21 cellular contexts compared by ENCODE assay signal in genomic region chr3:55569033-55569518, GRCh38.
DNase-seq lines count a peak whose midpoint lies in the region; ATAC-seq, FAIRE-seq and TF ChIP-seq lines count a peak whose summit lies in the region.
"Had no signal": no experiment of that assay in that cellular context is flagged by ENCODE, and none has a peak within 500 bp of the region (broad histone marks: within the 10 kb centered on the region; RNA-seq: fewer than 3 reads in every experiment).

No MANE protein-coding gene starts in this region.

- no peak overlapping the region for H3K4me3 ChIP-seq in HUES48 (ENCODE audit: low read depth, low read length)
- no peak overlapping the region for H3K4me3 ChIP-seq in H1 (ENCODE audit: extremely low read depth in 1 of 4, insufficient read depth in 2 of 4, low read depth in 3 of 4, low read length in 4 of 4)
- H3K4me3 ChIP-seq in trophoblast cell (ENCODE audit: low read depth, low read length): no peak overlapping the region
- H3K4me3 ChIP-seq in transverse colon: no peak overlapping the region

- H3K4ac ChIP-seq in H1 (replicated peaks; ENCODE audit: insufficient read length, low read depth, low read length): no peak overlapping the region
- H3K4ac ChIP-seq in trophoblast cell (ENCODE audit: low read depth, low read length): peak overlapping the region; percentile 1

- no peak for ATAC-seq in GM19023 (IDR thresholded peaks at IDR 0.05; ENCODE audit: unreplicated experiment)

- H2AFZ ChIP-seq in H1 (ENCODE audit: low read length) (no peak overlapping the region), trophoblast cell (ENCODE audit: insufficient read depth, low read length, poor library complexity) (no peak overlapping the region)

- H3K79me1 ChIP-seq in H1 (ENCODE audit: low read depth, low read length): no peaks in the 10 kb centered on the region
- H3K79me1 ChIP-seq in trophoblast cell (ENCODE audit: low read length): peaks cover 38% of the 10 kb centered on the region

- H2BK15ac ChIP-seq in H1 (ENCODE audit: low read length): 0 out of 2 replicates have a peak overlapping the region, but pooled peaks have one; percentile 77

- H4K5ac ChIP-seq in H1 (ENCODE audit: insufficient read length, low read depth, low read length): no peak overlapping the region

- no peak overlapping the region for H3K56ac ChIP-seq in H1 (replicated peaks; ENCODE audit: insufficient read length, low read depth, low read length)

- H2BK120ac ChIP-seq in H1 (replicated peaks; ENCODE audit: low read depth, low read length) (no peak overlapping the region), trophoblast cell (ENCODE audit: insufficient read depth, low read length, poor library complexity) (peak overlapping the region; percentile 20)

- POLR2A ChIA-PET in H1 (lab: Charles Lee; ENCODE audit: partially characterized antibody): interaction anchor here (0.6 kb wide), 1 partner anchor 29 kb away, joined by 3 read pairs; no protein-coding TSS in a partner anchor

- H3K27me3 ChIP-seq in HUES48 (ENCODE audit: control insufficient read depth, insufficient read depth, low read length) (no peaks in the 10 kb centered on the region), H1 (replicated peaks in 1 of 4; ENCODE audit: control insufficient read depth in 3 of 4, extremely low read depth in 1 of 4, insufficient read depth in 3 of 4, low read length in 3 of 4) (no peaks in the 10 kb centered on the region), trophoblast cell (ENCODE audit: insufficient read depth, low read length) (no peaks in the 10 kb centered on the region), transverse colon (no peaks in the 10 kb centered on the region)

- TF ChIP-seq POLR2A in H1 (IDR thresholded peaks at IDR 0.05; ENCODE audit: control extremely low read depth in 1 of 2, low read depth in 2 of 2, low read length in 2 of 2) (no peak), transverse colon (IDR thresholded peaks at IDR 0.05) (no peak)

- intact Hi-C loops in transverse colon (cut with DNase I; ENCODE audit: low total_unique reads): no loop called here

- H4K20me1 ChIP-seq in H1 (replicated peaks in 1 of 2; ENCODE audit: control insufficient read depth in 1 of 2, insufficient read depth in 2 of 2, low read length in 2 of 2): no peaks in the 10 kb centered on the region

- peaks cover 28% of the 10 kb centered on the region for H3K4me1 ChIP-seq in HUES48 (ENCODE audit: control insufficient read depth, insufficient read depth, low read length)
- peaks cover 8 to 19% (median 15%) of the 10 kb centered on the region in 4 experiments for H3K4me1 ChIP-seq in H1 (replicated peaks in 1 of 4; ENCODE audit: control insufficient read depth in 3 of 4, insufficient read depth in 4 of 4, low read length in 3 of 4)
- peaks cover 35 to 42% of the 10 kb centered on the region in 2 experiments for H3K4me1 ChIP-seq in trophoblast cell (ENCODE audit: control insufficient read depth in 1 of 2, insufficient read depth in 2 of 2, low read length in 2 of 2)
- H3K4me1 ChIP-seq in transverse colon: peaks cover 0 to 9% (median 6%) of the 10 kb centered on the region in 4 donors

- in situ Hi-C loops in transverse colon (cut with MboI; ENCODE audit: low pct_ligation_motif_present in 1 of 4, low pct_unique_long_range_greater_than_20kb in 1 of 4, low sequenced_read_pairs in 3 of 4): no loop called here

- no peak overlapping the region for H2BK5ac ChIP-seq in H1 (ENCODE audit: low read depth, low read length)
- peak overlapping the region; percentile 9 for H2BK5ac ChIP-seq in trophoblast cell (ENCODE audit: low read depth, low read length, poor library complexity)

- H3K23ac ChIP-seq in H1 (ENCODE audit: insufficient read length) (no peak overlapping the region), trophoblast cell (ENCODE audit: low read length) (no peak overlapping the region)

- DNase-seq in H1 (ENCODE audit: low read depth in 1 of 2, low spot score in 2 of 2): no peak
- peak; percentile 94 to 99 for DNase-seq in trophoblast cell
- no peak for DNase-seq in stimulated activated CD4-positive, alpha-beta T cell treated with anti-CD3 and anti-CD28 coated beads, Interleukin-4, amount 100 ng/mL, for 1 hour
- DNase-seq in DMS53 (lab: John Stamatoyannopoulos, UW): no peak
- DNase-seq in transverse colon: no peak
- DNase-seq: Calu3; CD4-positive, alpha-beta memory T cell; IMR-90; NCI-H1105 treated with DMSO at 0.1 percent for 48 hours; NCI-H1694 treated with DMSO at 0.1 percent for 48 hours; NCI-H510A; NCI-H748 treated with DMSO at 0.1 percent for 48 hours; OCI-M1; RPMI8226; SIG-M5 had no signal

- H4K8ac ChIP-seq in H1 (ENCODE audit: extremely low read depth, insufficient read depth, low read length): no peak overlapping the region
- peak overlapping the region; percentile 34 for H4K8ac ChIP-seq in trophoblast cell (ENCODE audit: low read depth, low read length)

- H2AK5ac ChIP-seq in H1 (ENCODE audit: low read depth, low read length) (peak overlapping the region; percentile 93), trophoblast cell (ENCODE audit: low read length) (no peak overlapping the region)

- H3K9ac ChIP-seq in HUES48 (ENCODE audit: low read depth, low read length) (no peak overlapping the region), H1 (replicated peaks in 1 of 4; ENCODE audit: extremely low read depth in 1 of 4, low read depth in 3 of 4, low read length in 3 of 4) (no peak overlapping the region), trophoblast cell (ENCODE audit: low read length) (no peak overlapping the region)

- FAIRE-seq in H1 (lab: Jason Lieb, UNC): no peak
- FAIRE-seq: A204.1, GM12892, GM18507 had no signal

- no peak for TF ChIP-seq RAD21 in H1 (IDR thresholded peaks at IDR 0.05 in 1 of 2, conservative IDR thresholded peaks at IDR 0.05 in 1 of 2; ENCODE audit: low read depth in 2 of 2, low read length in 2 of 2)

- no peaks in the 10 kb centered on the region for H3K36me3 ChIP-seq in HUES48 (ENCODE audit: control insufficient read depth, insufficient read depth, low read length)
- H3K36me3 ChIP-seq in H1 (ENCODE audit: control insufficient read depth in 2 of 4, insufficient read depth in 4 of 4, low read length in 3 of 4): no peaks in the 10 kb centered on the region
- H3K36me3 ChIP-seq in trophoblast cell (ENCODE audit: control insufficient read depth in 1 of 2, insufficient read depth in 2 of 2, low read length in 2 of 2): no peaks in the 10 kb centered on the region
- H3K36me3 ChIP-seq in transverse colon: no peaks in the 10 kb centered on the region

- H3K9me3 ChIP-seq in HUES48 (ENCODE audit: control insufficient read depth, insufficient read depth, low read length) (no peaks in the 10 kb centered on the region), H1 (ENCODE audit: insufficient read depth in 2 of 2, low read depth in 1 of 2, low read length in 1 of 2) (no peaks in the 10 kb centered on the region), trophoblast cell (ENCODE audit: insufficient read depth, low read depth, low read length) (peaks cover 2% of the 10 kb centered on the region), transverse colon (no peaks in the 10 kb centered on the region)

- TF ChIP-seq EP300 in H1 (IDR thresholded peaks at IDR 0.05; ENCODE audit: borderline replicate concordance in 1 of 2, low read depth in 2 of 2, low read length in 2 of 2) (no peak), transverse colon (IDR thresholded peaks at IDR 0.05; ENCODE audit: low read depth) (no peak)

- no peaks in the 10 kb centered on the region for H3K23me2 ChIP-seq in H1 (ENCODE audit: low read depth, low read length)

- H4K91ac ChIP-seq in H1 (replicated peaks; ENCODE audit: insufficient read length, low read length): no peak overlapping the region
- peak overlapping the region; percentile 41 for H4K91ac ChIP-seq in trophoblast cell (ENCODE audit: low read depth, low read length)

- CTCF ChIA-PET in H1 (lab: Charles Lee; ENCODE audit: partially characterized antibody): interaction anchor here (0.6 to 2.4 kb wide), 2 partner anchors 12 to 39 kb away, joined by 3 to 5 read pairs; no protein-coding TSS in a partner anchor

- no peak overlapping the region; the same call in 1 of the 2 replicates for H2BK20ac ChIP-seq in H1 (ENCODE audit: low read length)

- H2BK12ac ChIP-seq in H1 (ENCODE audit: low read depth, low read length) (peak overlapping the region; percentile 99; the same call in 1 of the 2 replicates), trophoblast cell (ENCODE audit: low read length) (peak overlapping the region; percentile 13)

- H3K14ac ChIP-seq in H1 (ENCODE audit: insufficient read length) (no peak overlapping the region), trophoblast cell (ENCODE audit: low read length) (peak overlapping the region; percentile 18)

- H3K27ac ChIP-seq in C4-2B (peak overlapping the region; percentile 92), HUES48 (ENCODE audit: low read depth, low read length) (peak overlapping the region; percentile 34), H1 (ENCODE audit: low read depth, low read length) (no peak overlapping the region), trophoblast cell (ENCODE audit: low read depth, low read length) (peak overlapping the region; percentile 85), transverse colon (no peak overlapping the region)

- H3K4me2 ChIP-seq in H1 (ENCODE audit: insufficient read depth in 1 of 2, low read depth in 2 of 2, low read length in 2 of 2): no peak overlapping the region
- peak overlapping the region; percentile 37 for H3K4me2 ChIP-seq in trophoblast cell (ENCODE audit: low read length)

- no peak for TF ChIP-seq CTCF in C4-2B (conservative IDR thresholded peaks at IDR 0.05)
- TF ChIP-seq CTCF in H1 (IDR thresholded peaks at IDR 0.05; ENCODE audit: control extremely low read depth in 1 of 3, insufficient read depth in 1 of 3, low read depth in 1 of 3, low read length in 3 of 3): no peak
- TF ChIP-seq CTCF in transverse colon (IDR thresholded peaks at IDR 0.05): no peak

- H3K79me2 ChIP-seq in H1 (ENCODE audit: control insufficient read depth in 1 of 2, insufficient read depth in 2 of 2, low read length in 2 of 2) (no peaks in the 10 kb centered on the region), trophoblast cell (ENCODE audit: control insufficient read depth, insufficient read depth, low read length, poor library complexity) (peaks cover 2% of the 10 kb centered on the region)

- 95% methylated on average over 8 of the region's 8 CpGs; no CpG with 5 or more reads in 1 of the 2 experiments for WGBS in H1 (ENCODE audit: extremely low coverage in 1 of 2, insufficient coverage in 1 of 2, insufficient read length in 1 of 2, insufficient replicate concordance in 2 of 2, low coverage in 1 of 2, low lambda C conversion rate in 2 of 2, missing lambda C conversion rate in 1 of 2), 2 experiments
- no CpG with 5 or more reads among the region's 8 CpGs for WGBS in trophoblast cell (ENCODE audit: extremely low coverage, insufficient coverage, insufficient read length)
- 69 to 86% methylated on average over 7 to 8 of the region's 8 CpGs for WGBS in transverse colon (ENCODE audit: low coverage in 1 of 2), 2 donors

- H4K12ac ChIP-seq in trophoblast cell (ENCODE audit: low read depth, low read length): no peak overlapping the region

- H3K18ac ChIP-seq in H1 (ENCODE audit: extremely low read depth, low read length) (no peak overlapping the region), trophoblast cell (ENCODE audit: low read length) (peak overlapping the region; percentile 39)

TF ChIP-seq in H1, 55 proteins besides CTCF, POLR2A, EP300 and RAD21 (continues in another document):
- no peak for TF ChIP-seq TBP (IDR thresholded peaks at IDR 0.05; ENCODE audit: low read depth, low read length)
- no peak for TF ChIP-seq RFX5 (IDR thresholded peaks at IDR 0.05; ENCODE audit: borderline replicate concordance, low read depth, low read length)

Comparison
In these comparisons a context has a peak if more than half of its experiments do, and no peak if none do; other contexts are left out.
1. H3K27ac ChIP-seq: peak in C4-2B (single experiment), HUES48 (single experiment) and trophoblast cell (single experiment); none in H1 (single experiment) and transverse colon (0 of 4).
2. DNase-seq: peak in trophoblast cell (2 of 2); none in H1 (0 of 2), stimulated activated CD4-positive, alpha-beta T cell treated with anti-CD3 and anti-CD28 coated beads, Interleukin-4, amount 100 ng/mL, for 1 hour (single experiment), DMS53 (single experiment) and transverse colon (single experiment).